Comparison of ENCODE assay signal across 26 cellular contexts in the genomic region with DNA sequence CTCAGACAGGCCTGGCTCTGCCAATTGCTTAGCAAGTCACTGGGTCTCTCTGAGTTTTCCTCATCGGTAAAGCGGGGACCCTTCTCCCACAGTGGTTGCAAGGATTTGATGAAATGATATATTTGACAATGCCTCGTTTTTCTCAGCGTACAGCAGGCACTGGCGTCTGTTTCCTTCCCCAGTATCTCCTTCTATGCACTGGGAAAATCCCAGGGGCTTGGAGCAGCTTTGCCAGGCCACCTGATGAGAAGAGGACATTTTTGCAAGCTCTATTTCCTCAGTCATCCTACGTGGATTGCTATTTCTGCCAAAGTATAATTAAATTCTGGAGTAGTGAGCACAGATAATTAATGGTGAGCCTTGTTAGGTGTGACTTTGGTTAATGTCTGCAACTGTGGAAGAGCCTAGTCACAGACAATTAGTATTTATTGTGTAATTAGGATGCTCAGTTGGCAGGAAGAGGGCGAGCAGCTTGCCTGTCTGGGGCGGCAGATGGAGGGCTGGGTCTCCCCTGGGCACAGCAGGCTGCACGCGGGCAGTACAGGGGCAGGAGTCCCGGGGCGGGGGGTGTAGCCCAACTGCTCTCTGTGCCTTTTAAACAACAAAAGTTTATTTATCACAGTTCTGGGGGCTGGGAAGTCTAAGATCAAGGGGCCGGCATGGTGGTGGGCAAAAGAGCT. TPM values are rescaled to one million over a fixed set of nuclear protein-coding genes. Genes with fewer than 3 reads are reported as not detected.
A peak's percentile ranks its signal among the peaks of the same experiment; 100 is the strongest.
DNase-seq lines count a peak whose midpoint lies in the region; ATAC-seq, FAIRE-seq and TF ChIP-seq lines count a peak whose summit lies in the region.
"Had no signal": no experiment of that assay in that cellular context is flagged by ENCODE, and none has a peak within 500 bp of the region (broad histone marks: within the 10 kb centered on the region; RNA-seq: fewer than 3 reads in every experiment).

No MANE protein-coding gene starts in this region.

- H2BK120ac ChIP-seq in mesenchymal stem cell (ENCODE audit: low read depth, low read length) = no peak overlapping the region

- no peak overlapping the region for H3K4ac ChIP-seq in mesenchymal stem cell (ENCODE audit: low read depth in 1 of 2, low read length in 2 of 2)

- no peak overlapping the region for H2AK5ac ChIP-seq in mesenchymal stem cell (ENCODE audit: low read length, severe bottlenecking)

- no peak overlapping the region for H2BK12ac ChIP-seq in mesenchymal stem cell (ENCODE audit: low read length in 2 of 2)

- peaks cover 13% of the 10 kb centered on the region for H3K9me3 ChIP-seq in mesenchymal stem cell (ENCODE audit: control insufficient read depth, low read length)
- H3K9me3 ChIP-seq in pancreas = no peaks in the 10 kb centered on the region
- H3K9me3 ChIP-seq in CD8-positive, alpha-beta T cell (ENCODE audit: low read length) = no peaks in the 10 kb centered on the region
- H3K9me3 ChIP-seq: psoas muscle, SJCRH30 had no signal

- H3K36me3 Mint-ChIP-seq in CD8-positive, alpha-beta T cell = no peaks in the 10 kb centered on the region

- H3K4me1 ChIP-seq in mesenchymal stem cell (ENCODE audit: control insufficient read depth, insufficient read depth, low read depth, low read length) (no peaks in the 10 kb centered on the region), pancreas (no peaks in the 10 kb centered on the region)
- H3K4me1 ChIP-seq in CD8-positive, alpha-beta T cell (ENCODE audit: insufficient read depth, low read length) = no peaks in the 10 kb centered on the region
- H3K4me1 ChIP-seq: gastroesophageal sphincter, psoas muscle had no signal

- no peak overlapping the region for H3K4me3 ChIP-seq in mesenchymal stem cell (ENCODE audit: insufficient read depth in 1 of 2, low read depth in 1 of 2, low read length in 2 of 2)
- no peak overlapping the region for H3K4me3 ChIP-seq in pancreas
- H3K4me3 ChIP-seq in CD8-positive, alpha-beta T cell (ENCODE audit: low read depth, low read length) = no peak overlapping the region
- H3K4me3 ChIP-seq: gastroesophageal sphincter, psoas muscle, SJCRH30 had no signal

- no peak overlapping the region for H3K18ac ChIP-seq in mesenchymal stem cell (ENCODE audit: low read depth in 1 of 2, low read length in 2 of 2)

- FAIRE-seq in pancreas (lab: Jason Lieb, UNC) = no peak
- FAIRE-seq: urothelium cell line had no signal

- H3K27me3 ChIP-seq in mesenchymal stem cell (ENCODE audit: control insufficient read depth in 1 of 2, insufficient read depth in 1 of 2, low read length in 2 of 2) (peaks cover 5 to 13% of the 10 kb centered on the region in 2 experiments), pancreas (no peaks in the 10 kb centered on the region)
- H3K27me3 ChIP-seq in CD8-positive, alpha-beta T cell (ENCODE audit: insufficient read depth, low read length) = no peaks in the 10 kb centered on the region
- H3K27me3 ChIP-seq: SJCRH30 had no signal

- peaks cover 4% of the 10 kb centered on the region for H3K9me3 Mint-ChIP-seq in CD8-positive, alpha-beta T cell
- H3K9me3 Mint-ChIP-seq: central memory CD8-positive, alpha-beta T cell had no signal

- POLR2A ChIA-PET in CD8-positive, alpha-beta T cell (lab: Charles Lee) = no interaction called here

- no peak overlapping the region for H4K91ac ChIP-seq in mesenchymal stem cell (ENCODE audit: low read length)

- H3K4me2 ChIP-seq in mesenchymal stem cell (ENCODE audit: low read length, poor library complexity, severe bottlenecking) = no peak overlapping the region

- peak overlapping the region; percentile 23 for H4K8ac ChIP-seq in mesenchymal stem cell (ENCODE audit: low read length)

- H3K14ac ChIP-seq in mesenchymal stem cell (ENCODE audit: low read length in 2 of 2) = no peak overlapping the region

- no peak overlapping the region for H2BK15ac ChIP-seq in mesenchymal stem cell (ENCODE audit: low read depth, poor library complexity, severe bottlenecking)

- H3K4me3 Mint-ChIP-seq in CD8-positive, alpha-beta T cell = no peak overlapping the region
- H3K4me3 Mint-ChIP-seq: activated naive CD8-positive, alpha-beta T cell treated with anti-CD3 and anti-CD28 coated beads, Interleukin-2, amount 50 U/mL, for 24 hours; activated T-cell treated with anti-CD3 and anti-CD28 coated beads, Interleukin-2, amount 50 U/mL, for 4 hours; central memory CD8-positive, alpha-beta T cell had no signal

- peak; percentile 58 for DNase-seq in NCI-H1092 (lab: John Stamatoyannopoulos, UW)
- DNase-seq in NCI-H146 treated with DMSO at 0.1 percent for 48 hours (lab: John Stamatoyannopoulos, UW; ENCODE audit: unreplicated experiment) = peak; percentile 20
- DNase-seq in NCI-H524 (lab: John Stamatoyannopoulos, UW) = peak; percentile 85
- no peak for DNase-seq in mesenchymal stem cell
- no peak for DNase-seq in pancreas
- DNase-seq in CD8-positive, alpha-beta T cell = no peak
- no peak for DNase-seq in AG08396 (ENCODE audit: low spot score)
- DNase-seq: activated CD4-positive, alpha-beta T cell treated with anti-CD3 and anti-CD28 coated beads, Interleukin-2, amount 50 U/mL, for 1 hour; activated naive CD8-positive, alpha-beta T cell treated with anti-CD3 and anti-CD28 coated beads, Interleukin-2, amount 50 U/mL, for 24 hours; activated T-cell treated with anti-CD3 and anti-CD28 coated beads, Interleukin-2, amount 50 U/mL, for 4 hours; IMR-90; NCI-H226; nucleus accumbens; psoas muscle; SJCRH30; stimulated activated CD4-positive, alpha-beta T cell treated with anti-CD3 and anti-CD28 coated beads, Interleukin-4, amount 100 ng/mL, for 4 hours; stimulated activated naive CD4-positive, alpha-beta T cell had no signal

- H3K79me1 ChIP-seq in mesenchymal stem cell (replicated peaks; ENCODE audit: low read length, poor library complexity, severe bottlenecking) = no peaks in the 10 kb centered on the region

- CTCF ChIA-PET in CD8-positive, alpha-beta T cell (lab: Charles Lee) = no interaction called here

- WGBS in mesenchymal stem cell = 82% methylated on average over 10 of the region's 13 CpGs
- WGBS in pancreas, 2 donors = 82 to 88% methylated on average over 13 of the region's 13 CpGs

- no peak overlapping the region for H3K23ac ChIP-seq in mesenchymal stem cell (ENCODE audit: low read length in 2 of 2)

- no peak for TF ChIP-seq CTCF in pancreas (IDR thresholded peaks at IDR 0.05)
- no peak for TF ChIP-seq CTCF in CD8-positive, alpha-beta T cell (IDR thresholded peaks at IDR 0.05)

- no peaks in the 10 kb centered on the region for H3K36me3 ChIP-seq in mesenchymal stem cell (ENCODE audit: control insufficient read depth in 1 of 2, insufficient read depth in 2 of 2, low read depth in 1 of 2, low read length in 2 of 2)
- no peaks in the 10 kb centered on the region for H3K36me3 ChIP-seq in pancreas
- no peaks in the 10 kb centered on the region for H3K36me3 ChIP-seq in CD8-positive, alpha-beta T cell (ENCODE audit: insufficient read depth, low read length)
- H3K36me3 ChIP-seq: gastroesophageal sphincter, SJCRH30 had no signal

- H3K4me1 Mint-ChIP-seq in CD8-positive, alpha-beta T cell (ENCODE audit: low read depth) = no peaks in the 10 kb centered on the region
- H3K4me1 Mint-ChIP-seq: central memory CD8-positive, alpha-beta T cell had no signal

- H3K27ac Mint-ChIP-seq in CD8-positive, alpha-beta T cell = no peak overlapping the region
- H3K27ac Mint-ChIP-seq: activated naive CD8-positive, alpha-beta T cell treated with anti-CD3 and anti-CD28 coated beads, Interleukin-2, amount 50 U/mL, for 24 hours had no signal

- peaks cover 8% of the 10 kb centered on the region for H3K27me3 Mint-ChIP-seq in CD8-positive, alpha-beta T cell (ENCODE audit: low read depth)

- H3K9ac ChIP-seq in mesenchymal stem cell (ENCODE audit: low read length) = no peak overlapping the region

- H2BK5ac ChIP-seq in mesenchymal stem cell (ENCODE audit: low read depth, low read length, poor library complexity, severe bottlenecking) = no peak overlapping the region

- no peak overlapping the region for H2AFZ ChIP-seq in mesenchymal stem cell (ENCODE audit: low read depth, low read length)

- intact Hi-C loops in pancreas (cut with DNase I) = no loop called here
- intact Hi-C loops in CD8-positive, alpha-beta T cell (cut with DNase I, micrococcal nuclease) = no loop called here

- no peak for ATAC-seq in pancreas
- no peak for ATAC-seq in CD8-positive, alpha-beta T cell
- ATAC-seq: activated naive CD8-positive, alpha-beta T cell treated with anti-CD3 and anti-CD28 coated beads, Interleukin-2, amount 50 U/mL, for 24 hours; activated T-cell treated with anti-CD3 and anti-CD28 coated beads, Interleukin-2, amount 50 U/mL, for 4 hours; gastroesophageal sphincter; left lobe of liver; psoas muscle had no signal

- no peak overlapping the region for H3K27ac ChIP-seq in mesenchymal stem cell (ENCODE audit: low read length, poor library complexity, severe bottlenecking)
- H3K27ac ChIP-seq in pancreas = no peak overlapping the region
- H3K27ac ChIP-seq in CD8-positive, alpha-beta T cell (ENCODE audit: low read depth, low read length) = no peak overlapping the region
- H3K27ac ChIP-seq: C4-2B, gastroesophageal sphincter, psoas muscle, SJCRH30 had no signal

RNA-seq across cellular contexts. Expression of a gene that starts 55.6 kb away (rescaled TPM):
- not detected for polyA plus RNA-seq in mesenchymal stem cell (2013, experiment 1 of 2)
- not detected for polyA plus RNA-seq in mesenchymal stem cell (2013, experiment 2 of 2)
- 100 to 1,000 TPM in 2 of 6 donors, 10 to 100 TPM in 4; 30.3 to 176 (median 67.9) TPM for total RNA-seq in pancreas
- polyA plus RNA-seq in pancreas = 1,000 to 10,000 TPM in 1 of 2 donors, 100 to 1,000 TPM in 1; 706 to 1,505 TPM
- total RNA-seq in CD8-positive, alpha-beta T cell = not detected
- total RNA-seq: dermis microvascular lymphatic vessel endothelial cell, fibroblast of lung, H4, IMR-90, RPMI7951, SJCRH30 had no signal
- polyA plus RNA-seq: fibroblast of lung, IMR-90 had no signal

Comparison
In these comparisons a context has a peak if more than half of its experiments do, and no peak if none do; other contexts are left out.
1. DNase-seq: peak in NCI-H1092 (single experiment), NCI-H146 treated with DMSO at 0.1 percent for 48 hours (single experiment) and NCI-H524 (2 of 2); none in mesenchymal stem cell (single experiment), pancreas (0 of 6), CD8-positive, alpha-beta T cell (0 of 7) and AG08396 (single experiment).
2. RNA of a gene that starts 55.6 kb away (total RNA-seq): 30.3 to 176 TPM in pancreas; not detected in CD8-positive, alpha-beta T cell; every median in the first group is over 10 times any median in the second.